ENCODE assay signal across 14 cellular contexts in the genomic region with DNA sequence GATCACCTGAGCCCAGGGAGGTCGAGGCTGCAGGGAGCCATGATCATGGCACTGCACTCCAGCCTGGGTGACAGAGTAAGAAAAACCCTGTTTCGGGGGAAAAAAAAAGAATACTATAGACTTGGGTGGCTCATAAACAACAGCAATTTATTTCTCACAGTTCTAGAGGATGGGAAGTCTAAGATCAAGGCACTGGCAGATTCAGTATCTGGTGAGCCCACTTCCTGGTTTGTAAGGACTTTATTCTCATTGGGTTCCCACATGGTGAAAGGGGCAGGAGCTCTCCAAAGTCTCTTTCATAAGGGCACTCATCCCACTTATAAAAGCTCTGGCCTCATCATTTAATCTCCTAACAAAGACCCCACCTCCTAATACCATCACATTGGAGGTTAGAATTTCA.
"Had no signal": no experiment of that assay in that cellular context is flagged by ENCODE, and none has a peak within 500 bp of the region (broad histone marks: within the 10 kb centered on the region; RNA-seq: fewer than 3 reads in every experiment).

No MANE protein-coding gene starts in this region.

- H3K4me3 Mint-ChIP-seq: nephron progenitor cell had no signal

- H3K27ac ChIP-seq: esophagus muscularis mucosa, sigmoid colon, transverse colon had no signal

- H3K9me3 ChIP-seq: esophagus muscularis mucosa, sigmoid colon, transverse colon had no signal

- ATAC-seq: left lobe of liver had no signal

- H3K9me3 Mint-ChIP-seq: nephron progenitor cell had no signal

- H3K27me3 ChIP-seq: dorsolateral prefrontal cortex, esophagus muscularis mucosa, sigmoid colon, transverse colon had no signal

- H3K4me3 ChIP-seq: dorsolateral prefrontal cortex, esophagus muscularis mucosa, sigmoid colon, transverse colon had no signal

- H3K4me1 ChIP-seq: esophagus muscularis mucosa, sigmoid colon had no signal

- DNase-seq: activated CD4-positive, CD25-positive, alpha-beta regulatory T cell treated with anti-CD3 and anti-CD28 coated beads, Interleukin-2, amount 50 U/mL, for 72 hours; activated effector memory CD4-positive, alpha-beta T cell treated with Interleukin-2 at 50 U/mL for 16 hours; activated T-cell treated with anti-CD3 and anti-CD28 coated beads, Interleukin-2, amount 50 U/mL, for 1 hour; dorsolateral prefrontal cortex; glutamatergic neuron; mammary epithelial cell; nephron progenitor cell; sigmoid colon; stimulated activated CD4-positive, alpha-beta T cell treated with anti-CD3 and anti-CD28 coated beads, Interleukin-2, amount 100 ng/mL, for 24 hours; stimulated activated naive CD4-positive, alpha-beta T cell; substantia nigra; transverse colon had no signal

- H3K4me1 Mint-ChIP-seq: nephron progenitor cell had no signal
